Comparison of ENCODE assay signal across 21 cellular contexts in genomic region chr16:84024854-84025253, GRCh38. TPM values are rescaled to one million over a fixed set of nuclear protein-coding genes. Genes with fewer than 3 reads are reported as not detected.
DNase-seq lines count a peak whose midpoint lies in the region; FAIRE-seq and TF ChIP-seq lines count a peak whose summit lies in the region.
"Had no signal": no experiment of that assay in that cellular context is flagged by ENCODE, and none has a peak within 500 bp of the region (broad histone marks: within the 10 kb centered on the region; RNA-seq: fewer than 3 reads in every experiment).

No MANE protein-coding gene starts in this region.

- no peaks in the 10 kb centered on the region for H3K79me2 ChIP-seq in H1 (ENCODE audit: control insufficient read depth in 1 of 2, insufficient read depth in 2 of 2, low read length in 2 of 2)

- no peak overlapping the region for H3K4ac ChIP-seq in H1 (replicated peaks; ENCODE audit: insufficient read length, low read depth, low read length)

- H3K9me3 ChIP-seq in H1 (ENCODE audit: insufficient read depth in 2 of 2, low read depth in 1 of 2, low read length in 1 of 2) = peaks cover 10 to 12% of the 10 kb centered on the region in 2 experiments; a peak in 3 of 4 replicates
- peaks cover 19% of the 10 kb centered on the region for H3K9me3 ChIP-seq in endodermal cell (ENCODE audit: control insufficient read depth, low read length)

- no peak overlapping the region for H2BK12ac ChIP-seq in H1 (ENCODE audit: low read depth, low read length)

- TF ChIP-seq CTCF in AG10803 (conservative IDR thresholded peaks at IDR 0.05; ENCODE audit: low read length) (no peak), H1 (IDR thresholded peaks at IDR 0.05; ENCODE audit: control extremely low read depth in 1 of 3, insufficient read depth in 1 of 3, low read depth in 1 of 3, low read length in 3 of 3) (no peak), endodermal cell (conservative IDR thresholded peaks at IDR 0.05) (no peak)

- no peak overlapping the region for H4K5ac ChIP-seq in H1 (ENCODE audit: insufficient read length, low read depth, low read length)

- peak overlapping the region; percentile 7 for H4K91ac ChIP-seq in H1 (replicated peaks; ENCODE audit: insufficient read length, low read length)

- H3K18ac ChIP-seq in H1 (ENCODE audit: extremely low read depth, low read length) = no peak overlapping the region

- POLR2A ChIA-PET in H1 (lab: Charles Lee; ENCODE audit: partially characterized antibody) = no interaction called here

- no peaks in the 10 kb centered on the region for H3K27me3 ChIP-seq in H1 (replicated peaks in 1 of 4; ENCODE audit: control insufficient read depth in 3 of 4, extremely low read depth in 1 of 4, insufficient read depth in 3 of 4, low read length in 3 of 4)
- H3K27me3 ChIP-seq in endodermal cell (ENCODE audit: control insufficient read depth, insufficient read depth, low read length, poor library complexity, severe bottlenecking) = no peaks in the 10 kb centered on the region
- H3K27me3 ChIP-seq: esophagus muscularis mucosa, neural progenitor cell, vagina had no signal

- H2AK5ac ChIP-seq in H1 (ENCODE audit: low read depth, low read length) = no peak overlapping the region

- H3K4me3 ChIP-seq in AG10803 (ENCODE audit: low read length) (no peak overlapping the region), H1 (ENCODE audit: extremely low read depth in 1 of 4, insufficient read depth in 2 of 4, low read depth in 3 of 4, low read length in 4 of 4) (no peak overlapping the region), endodermal cell (ENCODE audit: low read length) (no peak overlapping the region)
- H3K4me3 ChIP-seq: esophagus muscularis mucosa, neural progenitor cell, vagina had no signal

- DNase-seq in AG10803 (ENCODE audit: low read depth) (peak; percentile 39), RCC 7860 (ENCODE audit: low spot score) (peak; percentile 6), H1 (ENCODE audit: low read depth in 1 of 2, low spot score in 2 of 2) (no peak), lung microvascular endothelial cell (ENCODE audit: low read depth in 2 of 2) (peak; percentile 44 to 83), endodermal cell (no peak), NCI-H2081 treated with DMSO at 0.1 percent for 48 hours (lab: John Stamatoyannopoulos, UW) (no peak), NCI-H526 (lab: John Stamatoyannopoulos, UW) (no peak), NCI-H187 (lab: John Stamatoyannopoulos, UW) (no peak)
- DNase-seq: activated CD8-positive, alpha-beta memory T cell treated with anti-CD3 and anti-CD28 coated beads, Interleukin-2, amount 50 U/mL, for 48 hours; activated naive CD4-positive, alpha-beta T cell treated with anti-CD3 and anti-CD28 coated beads for 36 hours; AML-193; NCI-H187 treated with DMSO at 0.1 percent for 48 hours; NCI-H69; stimulated activated naive B cell treated with anti-CD40 and anti-IgM and Interleukin-4, amounts not matched to agents 10 μg/mL and 1 μg/mL and 100 μg/mL, for 72 hours; T-helper 17 cell had no signal

- no peak overlapping the region for H2BK5ac ChIP-seq in H1 (ENCODE audit: low read depth, low read length)

- H3K9me3 Mint-ChIP-seq in endodermal cell = peaks cover 28% of the 10 kb centered on the region

- FAIRE-seq in RCC 7860 (lab: Jason Lieb, UNC) = no peak
- FAIRE-seq in H1 (lab: Jason Lieb, UNC) = no peak

- H3K27me3 Mint-ChIP-seq in endodermal cell (ENCODE audit: insufficient read depth) = peaks cover 17% of the 10 kb centered on the region

- H3K4me1 ChIP-seq in H1 (replicated peaks in 1 of 4; ENCODE audit: control insufficient read depth in 3 of 4, insufficient read depth in 4 of 4, low read length in 3 of 4) = peaks cover 0 to 4% (median 0%) of the 10 kb centered on the region in 4 experiments; a peak in 2 of 7 replicates
- H3K4me1 ChIP-seq in endodermal cell (ENCODE audit: control insufficient read depth, insufficient read depth, low read length) = no peaks in the 10 kb centered on the region
- H3K4me1 ChIP-seq: esophagus muscularis mucosa, vagina had no signal

- no peak for TF ChIP-seq EP300 in H1 (IDR thresholded peaks at IDR 0.05; ENCODE audit: borderline replicate concordance in 1 of 2, low read depth in 2 of 2, low read length in 2 of 2)

- TF ChIP-seq RAD21 in H1 (IDR thresholded peaks at IDR 0.05 in 1 of 2, conservative IDR thresholded peaks at IDR 0.05 in 1 of 2; ENCODE audit: low read depth in 2 of 2, low read length in 2 of 2) = no peak

- H3K56ac ChIP-seq in H1 (replicated peaks; ENCODE audit: insufficient read length, low read depth, low read length) = no peak overlapping the region

- H2BK15ac ChIP-seq in H1 (ENCODE audit: low read length) = no peak overlapping the region

- H3K23ac ChIP-seq in H1 (ENCODE audit: insufficient read length) = no peak overlapping the region

- TF ChIP-seq POLR2A in H1 (IDR thresholded peaks at IDR 0.05; ENCODE audit: control extremely low read depth in 1 of 2, low read depth in 2 of 2, low read length in 2 of 2) = no peak

- H4K8ac ChIP-seq in H1 (ENCODE audit: extremely low read depth, insufficient read depth, low read length) = no peak overlapping the region

- H3K27ac Mint-ChIP-seq in endodermal cell = no peak overlapping the region
- H3K27ac Mint-ChIP-seq: activated naive CD4-positive, alpha-beta T cell treated with anti-CD3 and anti-CD28 coated beads for 36 hours; memory B cell; stimulated activated naive B cell treated with anti-CD40 and anti-IgM and Interleukin-4, amounts not matched to agents 10 μg/mL and 1 μg/mL and 100 μg/mL, for 72 hours; T-helper 17 cell had no signal

- no peak overlapping the region for H3K4me3 Mint-ChIP-seq in endodermal cell
- H3K4me3 Mint-ChIP-seq: activated naive CD4-positive, alpha-beta T cell treated with anti-CD3 and anti-CD28 coated beads for 36 hours; central memory CD8-positive, alpha-beta T cell; memory B cell; neural progenitor cell; stimulated activated naive B cell treated with anti-CD40 and anti-IgM and Interleukin-4, amounts not matched to agents 10 μg/mL and 1 μg/mL and 100 μg/mL, for 72 hours; T-helper 17 cell had no signal

- H2AFZ ChIP-seq in H1 (ENCODE audit: low read length) = no peak overlapping the region
- H2AFZ ChIP-seq: neural progenitor cell had no signal

- H3K27ac ChIP-seq in H1 (ENCODE audit: low read depth, low read length) (no peak overlapping the region), endodermal cell (ENCODE audit: low read depth, low read length) (no peak overlapping the region)
- H3K27ac ChIP-seq: esophagus muscularis mucosa, neural progenitor cell, vagina had no signal

- H4K20me1 ChIP-seq in H1 (replicated peaks in 1 of 2; ENCODE audit: control insufficient read depth in 1 of 2, insufficient read depth in 2 of 2, low read length in 2 of 2) = no peaks in the 10 kb centered on the region

- H2BK120ac ChIP-seq in H1 (replicated peaks; ENCODE audit: low read depth, low read length) = no peak overlapping the region

- peaks cover 4% of the 10 kb centered on the region for H3K36me3 Mint-ChIP-seq in endodermal cell (ENCODE audit: low read depth)

- peaks cover 7% of the 10 kb centered on the region for H3K4me1 Mint-ChIP-seq in endodermal cell
- H3K4me1 Mint-ChIP-seq: central memory CD8-positive, alpha-beta T cell had no signal

- H2BK20ac ChIP-seq in H1 (ENCODE audit: low read length) = no peak overlapping the region

- no peak overlapping the region for H3K4me2 ChIP-seq in H1 (ENCODE audit: insufficient read depth in 1 of 2, low read depth in 2 of 2, low read length in 2 of 2)
- H3K4me2 ChIP-seq: neural progenitor cell had no signal

- no peaks in the 10 kb centered on the region for H3K23me2 ChIP-seq in H1 (ENCODE audit: low read depth, low read length)

- H3K9ac ChIP-seq in H1 (replicated peaks in 1 of 4; ENCODE audit: extremely low read depth in 1 of 4, low read depth in 3 of 4, low read length in 3 of 4) (no peak overlapping the region), endodermal cell (ENCODE audit: extremely low read depth, low read length, poor library complexity, severe bottlenecking) (no peak overlapping the region)
- H3K9ac ChIP-seq: neural progenitor cell had no signal

- H3K36me3 ChIP-seq in H1 (ENCODE audit: control insufficient read depth in 2 of 4, insufficient read depth in 4 of 4, low read length in 3 of 4) (no peaks in the 10 kb centered on the region), endodermal cell (ENCODE audit: control insufficient read depth, insufficient read depth, low read length) (no peaks in the 10 kb centered on the region)
- H3K36me3 ChIP-seq: esophagus muscularis mucosa, neural progenitor cell, vagina had no signal

- WGBS in H1 (ENCODE audit: extremely low coverage in 1 of 2, insufficient coverage in 1 of 2, insufficient read length in 1 of 2, insufficient replicate concordance in 2 of 2, low coverage in 1 of 2, low lambda C conversion rate in 2 of 2, missing lambda C conversion rate in 1 of 2), 2 experiments = 83% methylated on average over 9 of the region's 9 CpGs; no CpG with 5 or more reads in 1 of the 2 experiments
- WGBS in endodermal cell (ENCODE audit: insufficient coverage in 1 of 2, insufficient read length in 1 of 2), 2 experiments = 89 to 90% methylated on average over 9 of the region's 9 CpGs

- CTCF ChIA-PET in H1 (lab: Charles Lee; ENCODE audit: partially characterized antibody) = interaction anchor here (0.7 to 5.1 kb wide), 6 partner anchors 11 to 68 kb away, joined by 3 to 31 read pairs (median 4); partner anchors contain the start of gene SLC38A8

- no peaks in the 10 kb centered on the region for H3K79me1 ChIP-seq in H1 (ENCODE audit: low read depth, low read length)

- no peak overlapping the region for H3K14ac ChIP-seq in H1 (ENCODE audit: insufficient read length)

RNA-seq across cellular contexts. Expression of gene SLC38A8, which starts 17.7 kb away (rescaled TPM):
- total RNA-seq in H1 (2021; fragmentation: NEBNext Ultra II Directional; extraction: Animal tissue kit (Norgen Biotek cat#: 25700)) = not detected in 2 replicates
- 0.08 TPM in 1 of 2 replicates, not detected in the other for polyA plus RNA-seq in H1 (2011; rRNA removed)
- not detected for polyA plus RNA-seq in H1 (2011; cell fraction: cytosol; rRNA removed)
- not detected for polyA plus RNA-seq in H1 (2011; cell fraction: nucleus; rRNA removed)
- not detected in 4 replicates for polyA plus RNA-seq in H1 (2012, experiment 1 of 2)
- not detected for polyA plus RNA-seq in H1 (2012, experiment 2 of 2)
- not detected for polyA plus RNA-seq in H1 (2013, experiment 1 of 2)
- 0.15 TPM for polyA plus RNA-seq in H1 (2013, experiment 2 of 2)
- not detected in 2 replicates for polyA minus RNA-seq in H1 (2011; rRNA and poly(A)+ RNA removed)
- polyA minus RNA-seq in H1 (2011; cell fraction: cytosol; rRNA and poly(A)+ RNA removed) = not detected
- polyA minus RNA-seq in H1 (2011; cell fraction: nucleus; rRNA and poly(A)+ RNA removed) = not detected
- total RNA-seq in lung microvascular endothelial cell (not detected in 2 replicates), endodermal cell (not detected)
- polyA plus RNA-seq in endodermal cell (2013, experiment 1 of 2) = 0.46 TPM
- not detected for polyA plus RNA-seq in endodermal cell (2013, experiment 2 of 2)
- total RNA-seq: activated naive CD4-positive, alpha-beta T cell treated with anti-CD3 and anti-CD28 coated beads for 36 hours; esophagus muscularis mucosa; H4; T-helper 17 cell; vagina had no signal

RNA-seq across cellular contexts. Expression of gene NECAB2, which starts 56.8 kb away (rescaled TPM):
- total RNA-seq in H1 (2021; fragmentation: NEBNext Ultra II Directional; extraction: Animal tissue kit (Norgen Biotek cat#: 25700)) = 2.0 and 3.6 TPM in 2 replicates
- polyA plus RNA-seq in H1 (2011; rRNA removed) = 4.2 and 7.5 TPM in 2 replicates
- 5.4 TPM for polyA plus RNA-seq in H1 (2011; cell fraction: cytosol; rRNA removed)
- 27.9 TPM for polyA plus RNA-seq in H1 (2011; cell fraction: nucleus; rRNA removed)
- polyA plus RNA-seq in H1 (2012, experiment 1 of 2) = 3.8 to 7.5 TPM (median 5.9 TPM) in 4 replicates
- polyA plus RNA-seq in H1 (2012, experiment 2 of 2) = 2.7 TPM
- 3.8 TPM for polyA plus RNA-seq in H1 (2013, experiment 1 of 2)
- polyA plus RNA-seq in H1 (2013, experiment 2 of 2) = 4.0 TPM
- polyA minus RNA-seq in H1 (2011; rRNA and poly(A)+ RNA removed) = 2.3 and 3.2 TPM in 2 replicates
- 2.6 TPM for polyA minus RNA-seq in H1 (2011; cell fraction: cytosol; rRNA and poly(A)+ RNA removed)
- polyA minus RNA-seq in H1 (2011; cell fraction: nucleus; rRNA and poly(A)+ RNA removed) = 4.1 TPM
- total RNA-seq in lung microvascular endothelial cell (not detected in 2 replicates), endodermal cell (1 to 10 TPM; 2.7 to 3.3 TPM)
- 34.1 TPM for polyA plus RNA-seq in endodermal cell (2013, experiment 1 of 2)
- polyA plus RNA-seq in endodermal cell (2013, experiment 2 of 2) = 29.4 TPM
- total RNA-seq: activated naive CD4-positive, alpha-beta T cell treated with anti-CD3 and anti-CD28 coated beads for 36 hours; esophagus muscularis mucosa; T-helper 17 cell; vagina had no signal

Comparison
In these comparisons a context has a peak if more than half of its experiments do, and no peak if none do; other contexts are left out.
1. DNase-seq: peak in AG10803 (single experiment), RCC 7860 (single experiment) and lung microvascular endothelial cell (2 of 2); none in H1 (0 of 2), endodermal cell (single experiment), NCI-H2081 treated with DMSO at 0.1 percent for 48 hours (single experiment), NCI-H526 (0 of 2) and NCI-H187 (0 of 2).